Comparison of ENCODE assay signal across 5 cellular contexts in genomic region chrX:107955337-107955736, GRCh38. TPM values are rescaled to one million over a fixed set of nuclear protein-coding genes. Genes with fewer than 3 reads are reported as not detected.
"Had no signal": no experiment of that assay in that cellular context is flagged by ENCODE, and none has a peak within 500 bp of the region (broad histone marks: within the 10 kb centered on the region; RNA-seq: fewer than 3 reads in every experiment).

No MANE protein-coding gene starts in this region.

RNA-seq across cellular contexts. Expression of gene TEX13B, which starts 26.8 kb away (rescaled TPM):
- total RNA-seq: GM23248, GM23338, H4, H7, HFFc6 had no signal
- polyA plus RNA-seq: GM23248 had no signal
